1 cellular context compared by ENCODE assay signal in genomic region chr17:42087042-42087701, GRCh38.
TF ChIP-seq lines count a peak whose summit lies in the region.

No MANE protein-coding gene starts in this region.

TF ChIP-seq in K562, 482 proteins besides CTCF, POLR2A, EP300 and RAD21 (continued from another document and continues in another):
- TF ChIP-seq TARDBP (IDR thresholded peaks at IDR 0.05): no peak
- TF ChIP-seq KAT2B (IDR thresholded peaks at IDR 0.05; ENCODE audit: low read depth, low read length): no peak
- no peak for TF ChIP-seq BRCA1 (IDR thresholded peaks at IDR 0.05)
- TF ChIP-seq BRCA1 (CRISPR knock-in tag; IDR thresholded peaks at IDR 0.05): no peak
- 0 out of 2 replicates have a peak, but pooled peaks have one; percentile 10 for TF ChIP-seq FOXM1 (IDR thresholded peaks at IDR 0.05; ENCODE audit: low read depth)
- TF ChIP-seq FOXM1 (CRISPR knock-in tag; IDR thresholded peaks at IDR 0.05; ENCODE audit: low read depth): no peak
- TF ChIP-seq ZNF184 (CRISPR knock-in tag; IDR thresholded peaks at IDR 0.05): no peak
- TF ChIP-seq ZNF282 (CRISPR knock-in tag; IDR thresholded peaks at IDR 0.05): no peak
- TF ChIP-seq ZNF239 (CRISPR knock-in tag; IDR thresholded peaks at IDR 0.05): no peak
- TF ChIP-seq CBFA2T3 (IDR thresholded peaks at IDR 0.05): peak; percentile 85
- no peak for TF ChIP-seq MCM3 (IDR thresholded peaks at IDR 0.05)
- no peak for TF ChIP-seq CEBPG (CRISPR knock-in tag; IDR thresholded peaks at IDR 0.05)
- 0 out of 4 replicates have a peak, but pooled peaks of 1 of the 2 experiments have one; percentile 8 for TF ChIP-seq CEBPG (tag; conservative IDR thresholded peaks at IDR 0.05 in 1 of 2, IDR thresholded peaks at IDR 0.05 in 1 of 2)
- peak; percentile 69 for TF ChIP-seq TEAD4 (IDR thresholded peaks at IDR 0.05; ENCODE audit: low read length)
- no peak for TF ChIP-seq TEAD4 (CRISPR knock-in tag; IDR thresholded peaks at IDR 0.05; ENCODE audit: borderline replicate concordance)
- no peak for TF ChIP-seq PRDM10 (IDR thresholded peaks at IDR 0.05; ENCODE audit: partially characterized antibody)
- TF ChIP-seq ILK (tag; IDR thresholded peaks at IDR 0.05; ENCODE audit: borderline replicate concordance, low read depth): no peak
- TF ChIP-seq PRPF4 (IDR thresholded peaks at IDR 0.05; ENCODE audit: insufficient read depth, low read depth, low read length, poor library complexity, severe bottlenecking): no peak
- TF ChIP-seq MAFG (tag; conservative IDR thresholded peaks at IDR 0.05): peak; percentile 55; the same call in 1 of the 2 replicates
- no peak for TF ChIP-seq CREBBP (IDR thresholded peaks at IDR 0.05; ENCODE audit: low read depth, low read length)
- TF ChIP-seq, protein P1, sequence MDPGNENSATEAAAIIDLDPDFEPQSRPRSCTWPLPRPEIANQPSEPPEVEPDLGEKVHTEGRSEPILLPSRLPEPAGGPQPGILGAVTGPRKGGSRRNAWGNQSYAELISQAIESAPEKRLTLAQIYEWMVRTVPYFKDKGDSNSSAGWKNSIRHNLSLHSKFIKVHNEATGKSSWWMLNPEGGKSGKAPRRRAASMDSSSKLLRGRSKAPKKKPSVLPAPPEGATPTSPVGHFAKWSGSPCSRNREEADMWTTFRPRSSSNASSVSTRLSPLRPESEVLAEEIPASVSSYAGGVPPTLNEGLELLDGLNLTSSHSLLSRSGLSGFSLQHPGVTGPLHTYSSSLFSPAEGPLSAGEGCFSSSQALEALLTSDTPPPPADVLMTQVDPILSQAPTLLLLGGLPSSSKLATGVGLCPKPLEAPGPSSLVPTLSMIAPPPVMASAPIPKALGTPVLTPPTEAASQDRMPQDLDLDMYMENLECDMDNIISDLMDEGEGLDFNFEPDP (CRISPR knock-in tag; IDR thresholded peaks at IDR 0.05): no peak
- TF ChIP-seq, protein P2, sequence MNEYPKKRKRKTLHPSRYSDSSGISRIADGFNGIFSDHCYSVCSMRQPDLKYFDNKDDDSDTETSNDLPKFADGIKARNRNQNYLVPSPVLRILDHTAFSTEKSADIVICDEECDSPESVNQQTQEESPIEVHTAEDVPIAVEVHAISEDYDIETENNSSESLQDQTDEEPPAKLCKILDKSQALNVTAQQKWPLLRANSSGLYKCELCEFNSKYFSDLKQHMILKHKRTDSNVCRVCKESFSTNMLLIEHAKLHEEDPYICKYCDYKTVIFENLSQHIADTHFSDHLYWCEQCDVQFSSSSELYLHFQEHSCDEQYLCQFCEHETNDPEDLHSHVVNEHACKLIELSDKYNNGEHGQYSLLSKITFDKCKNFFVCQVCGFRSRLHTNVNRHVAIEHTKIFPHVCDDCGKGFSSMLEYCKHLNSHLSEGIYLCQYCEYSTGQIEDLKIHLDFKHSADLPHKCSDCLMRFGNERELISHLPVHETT (CRISPR knock-in tag; conservative IDR thresholded peaks at IDR 0.05 in 1 of 2, IDR thresholded peaks at IDR 0.05 in 1 of 2): 0 out of 4 replicates have a peak, but pooled peaks of 1 of the 2 experiments have one; percentile 43
- no peak for TF ChIP-seq NFE2L1 (tag; IDR thresholded peaks at IDR 0.05; ENCODE audit: borderline replicate concordance, low read depth)
- no peak for TF ChIP-seq MCM7 (IDR thresholded peaks at IDR 0.05)
- no peak for TF ChIP-seq ZC3H11A (IDR thresholded peaks at IDR 0.05; ENCODE audit: low read depth, low read length)
- TF ChIP-seq SETDB1 (IDR thresholded peaks at IDR 0.05; ENCODE audit: low read length): no peak
- TF ChIP-seq TAL1 (IDR thresholded peaks at IDR 0.05): peak; percentile 52
- TF ChIP-seq, protein P3, sequence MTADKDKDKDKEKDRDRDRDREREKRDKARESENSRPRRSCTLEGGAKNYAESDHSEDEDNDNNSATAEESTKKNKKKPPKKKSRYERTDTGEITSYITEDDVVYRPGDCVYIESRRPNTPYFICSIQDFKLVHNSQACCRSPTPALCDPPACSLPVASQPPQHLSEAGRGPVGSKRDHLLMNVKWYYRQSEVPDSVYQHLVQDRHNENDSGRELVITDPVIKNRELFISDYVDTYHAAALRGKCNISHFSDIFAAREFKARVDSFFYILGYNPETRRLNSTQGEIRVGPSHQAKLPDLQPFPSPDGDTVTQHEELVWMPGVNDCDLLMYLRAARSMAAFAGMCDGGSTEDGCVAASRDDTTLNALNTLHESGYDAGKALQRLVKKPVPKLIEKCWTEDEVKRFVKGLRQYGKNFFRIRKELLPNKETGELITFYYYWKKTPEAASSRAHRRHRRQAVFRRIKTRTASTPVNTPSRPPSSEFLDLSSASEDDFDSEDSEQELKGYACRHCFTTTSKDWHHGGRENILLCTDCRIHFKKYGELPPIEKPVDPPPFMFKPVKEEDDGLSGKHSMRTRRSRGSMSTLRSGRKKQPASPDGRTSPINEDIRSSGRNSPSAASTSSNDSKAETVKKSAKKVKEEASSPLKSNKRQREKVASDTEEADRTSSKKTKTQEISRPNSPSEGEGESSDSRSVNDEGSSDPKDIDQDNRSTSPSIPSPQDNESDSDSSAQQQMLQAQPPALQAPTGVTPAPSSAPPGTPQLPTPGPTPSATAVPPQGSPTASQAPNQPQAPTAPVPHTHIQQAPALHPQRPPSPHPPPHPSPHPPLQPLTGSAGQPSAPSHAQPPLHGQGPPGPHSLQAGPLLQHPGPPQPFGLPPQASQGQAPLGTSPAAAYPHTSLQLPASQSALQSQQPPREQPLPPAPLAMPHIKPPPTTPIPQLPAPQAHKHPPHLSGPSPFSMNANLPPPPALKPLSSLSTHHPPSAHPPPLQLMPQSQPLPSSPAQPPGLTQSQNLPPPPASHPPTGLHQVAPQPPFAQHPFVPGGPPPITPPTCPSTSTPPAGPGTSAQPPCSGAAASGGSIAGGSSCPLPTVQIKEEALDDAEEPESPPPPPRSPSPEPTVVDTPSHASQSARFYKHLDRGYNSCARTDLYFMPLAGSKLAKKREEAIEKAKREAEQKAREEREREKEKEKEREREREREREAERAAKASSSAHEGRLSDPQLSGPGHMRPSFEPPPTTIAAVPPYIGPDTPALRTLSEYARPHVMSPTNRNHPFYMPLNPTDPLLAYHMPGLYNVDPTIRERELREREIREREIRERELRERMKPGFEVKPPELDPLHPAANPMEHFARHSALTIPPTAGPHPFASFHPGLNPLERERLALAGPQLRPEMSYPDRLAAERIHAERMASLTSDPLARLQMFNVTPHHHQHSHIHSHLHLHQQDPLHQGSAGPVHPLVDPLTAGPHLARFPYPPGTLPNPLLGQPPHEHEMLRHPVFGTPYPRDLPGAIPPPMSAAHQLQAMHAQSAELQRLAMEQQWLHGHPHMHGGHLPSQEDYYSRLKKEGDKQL (CRISPR knock-in tag; IDR thresholded peaks at IDR 0.05; ENCODE audit: borderline replicate concordance): no peak
- TF ChIP-seq ZNF3 (CRISPR knock-in tag; IDR thresholded peaks at IDR 0.05): no peak
- peak; percentile 45 for TF ChIP-seq MAFK (IDR thresholded peaks at IDR 0.05; ENCODE audit: low read length)
- TF ChIP-seq, protein P4, sequence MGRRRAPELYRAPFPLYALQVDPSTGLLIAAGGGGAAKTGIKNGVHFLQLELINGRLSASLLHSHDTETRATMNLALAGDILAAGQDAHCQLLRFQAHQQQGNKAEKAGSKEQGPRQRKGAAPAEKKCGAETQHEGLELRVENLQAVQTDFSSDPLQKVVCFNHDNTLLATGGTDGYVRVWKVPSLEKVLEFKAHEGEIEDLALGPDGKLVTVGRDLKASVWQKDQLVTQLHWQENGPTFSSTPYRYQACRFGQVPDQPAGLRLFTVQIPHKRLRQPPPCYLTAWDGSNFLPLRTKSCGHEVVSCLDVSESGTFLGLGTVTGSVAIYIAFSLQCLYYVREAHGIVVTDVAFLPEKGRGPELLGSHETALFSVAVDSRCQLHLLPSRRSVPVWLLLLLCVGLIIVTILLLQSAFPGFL (CRISPR knock-in tag; IDR thresholded peaks at IDR 0.05): no peak
- no peak for TF ChIP-seq ZNF77 (CRISPR knock-in tag; IDR thresholded peaks at IDR 0.05)
- TF ChIP-seq POU5F1 (IDR thresholded peaks at IDR 0.05; ENCODE audit: borderline replicate concordance, low read depth, low read length, partially characterized antibody): no peak
- TF ChIP-seq ZNF444 (CRISPR knock-in tag; IDR thresholded peaks at IDR 0.05): no peak
- TF ChIP-seq SFPQ (IDR thresholded peaks at IDR 0.05; ENCODE audit: low read depth, low read length): no peak
- TF ChIP-seq, protein P5, sequence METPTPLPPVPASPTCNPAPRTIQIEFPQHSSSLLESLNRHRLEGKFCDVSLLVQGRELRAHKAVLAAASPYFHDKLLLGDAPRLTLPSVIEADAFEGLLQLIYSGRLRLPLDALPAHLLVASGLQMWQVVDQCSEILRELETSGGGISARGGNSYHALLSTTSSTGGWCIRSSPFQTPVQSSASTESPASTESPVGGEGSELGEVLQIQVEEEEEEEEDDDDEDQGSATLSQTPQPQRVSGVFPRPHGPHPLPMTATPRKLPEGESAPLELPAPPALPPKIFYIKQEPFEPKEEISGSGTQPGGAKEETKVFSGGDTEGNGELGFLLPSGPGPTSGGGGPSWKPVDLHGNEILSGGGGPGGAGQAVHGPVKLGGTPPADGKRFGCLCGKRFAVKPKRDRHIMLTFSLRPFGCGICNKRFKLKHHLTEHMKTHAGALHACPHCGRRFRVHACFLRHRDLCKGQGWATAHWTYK (CRISPR knock-in tag; IDR thresholded peaks at IDR 0.05): no peak
- TF ChIP-seq SAP30 (IDR thresholded peaks at IDR 0.05; ENCODE audit: borderline replicate concordance, insufficient read depth, low read depth, low read length, poor library complexity, severe bottlenecking): no peak
- TF ChIP-seq, protein P6, sequence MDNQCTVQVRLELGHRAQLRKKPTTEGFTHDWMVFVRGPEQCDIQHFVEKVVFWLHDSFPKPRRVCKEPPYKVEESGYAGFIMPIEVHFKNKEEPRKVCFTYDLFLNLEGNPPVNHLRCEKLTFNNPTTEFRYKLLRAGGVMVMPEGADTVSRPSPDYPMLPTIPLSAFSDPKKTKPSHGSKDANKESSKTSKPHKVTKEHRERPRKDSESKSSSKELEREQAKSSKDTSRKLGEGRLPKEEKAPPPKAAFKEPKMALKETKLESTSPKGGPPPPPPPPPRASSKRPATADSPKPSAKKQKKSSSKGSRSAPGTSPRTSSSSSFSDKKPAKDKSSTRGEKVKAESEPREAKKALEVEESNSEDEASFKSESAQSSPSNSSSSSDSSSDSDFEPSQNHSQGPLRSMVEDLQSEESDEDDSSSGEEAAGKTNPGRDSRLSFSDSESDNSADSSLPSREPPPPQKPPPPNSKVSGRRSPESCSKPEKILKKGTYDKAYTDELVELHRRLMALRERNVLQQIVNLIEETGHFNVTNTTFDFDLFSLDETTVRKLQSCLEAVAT (IDR thresholded peaks at IDR 0.05): no peak
- no peak for TF ChIP-seq L3MBTL2 (IDR thresholded peaks at IDR 0.05)
- TF ChIP-seq, protein P7, sequence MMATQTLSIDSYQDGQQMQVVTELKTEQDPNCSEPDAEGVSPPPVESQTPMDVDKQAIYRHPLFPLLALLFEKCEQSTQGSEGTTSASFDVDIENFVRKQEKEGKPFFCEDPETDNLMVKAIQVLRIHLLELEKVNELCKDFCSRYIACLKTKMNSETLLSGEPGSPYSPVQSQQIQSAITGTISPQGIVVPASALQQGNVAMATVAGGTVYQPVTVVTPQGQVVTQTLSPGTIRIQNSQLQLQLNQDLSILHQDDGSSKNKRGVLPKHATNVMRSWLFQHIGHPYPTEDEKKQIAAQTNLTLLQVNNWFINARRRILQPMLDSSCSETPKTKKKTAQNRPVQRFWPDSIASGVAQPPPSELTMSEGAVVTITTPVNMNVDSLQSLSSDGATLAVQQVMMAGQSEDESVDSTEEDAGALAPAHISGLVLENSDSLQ (IDR thresholded peaks at IDR 0.05): peak; percentile 97
- TF ChIP-seq FOXK1 (CRISPR knock-in tag; IDR thresholded peaks at IDR 0.05; ENCODE audit: borderline replicate concordance): no peak
- TF ChIP-seq TAF9B (IDR thresholded peaks at IDR 0.05; ENCODE audit: partially characterized antibody): no peak
- TF ChIP-seq HOXB6 (CRISPR knock-in tag; IDR thresholded peaks at IDR 0.05; ENCODE audit: borderline replicate concordance): no peak
- no peak for TF ChIP-seq SAFB (IDR thresholded peaks at IDR 0.05; ENCODE audit: borderline replicate concordance, low read depth, low read length)
